10 cellular contexts compared by ENCODE assay signal in the genomic region with DNA sequence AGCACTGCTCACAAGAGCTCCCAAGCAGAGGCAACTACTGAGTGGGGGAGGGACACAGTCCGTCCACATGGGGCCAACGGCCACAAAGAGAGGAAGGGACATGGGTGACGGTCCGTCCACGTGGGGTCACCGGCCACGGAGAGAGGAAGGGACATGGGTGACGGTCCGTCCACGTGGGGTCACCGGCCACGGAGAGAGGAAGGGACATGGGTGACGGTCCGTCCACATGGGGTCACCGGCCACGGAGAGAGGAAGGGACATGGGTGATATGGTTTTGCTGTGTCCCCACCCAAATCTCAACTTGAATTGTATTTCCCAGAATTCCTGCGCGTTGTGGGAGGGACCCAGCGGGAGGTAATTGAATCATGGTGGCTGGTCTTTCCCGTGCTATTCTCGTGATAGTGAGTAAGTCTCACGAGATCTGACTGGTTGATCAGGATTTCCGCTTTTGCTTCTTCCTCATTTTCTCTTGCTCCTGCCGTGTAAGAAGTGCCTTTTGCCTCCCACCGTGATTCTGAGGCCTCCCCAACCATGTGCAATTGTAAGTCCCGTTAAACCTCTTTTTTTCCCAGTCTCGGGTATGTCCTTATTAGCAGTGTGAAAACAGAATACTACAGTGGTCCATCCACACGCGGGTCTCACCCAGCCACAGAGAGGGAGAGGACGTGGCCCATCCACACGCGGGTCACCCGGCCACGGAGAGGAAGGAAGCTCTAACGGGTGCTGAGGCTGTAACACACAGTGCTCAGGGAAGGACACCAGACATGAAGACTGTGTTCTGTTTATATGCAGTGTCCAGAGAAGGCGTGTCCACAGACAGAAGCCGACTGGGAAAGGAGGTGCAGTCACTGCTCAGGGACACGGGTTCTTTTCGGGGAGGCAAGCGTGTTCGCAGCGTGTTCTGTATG. TPM values are rescaled to one million over a fixed set of nuclear protein-coding genes. Genes with fewer than 3 reads are reported as not detected.
A peak's percentile ranks its signal among the peaks of the same experiment; 100 is the strongest.
DNase-seq lines count a peak whose midpoint lies in the region; ATAC-seq and TF ChIP-seq lines count a peak whose summit lies in the region.
"Had no signal": no experiment of that assay in that cellular context is flagged by ENCODE, and none has a peak within 500 bp of the region (broad histone marks: within the 10 kb centered on the region; RNA-seq: fewer than 3 reads in every experiment).

No MANE protein-coding gene starts in this region.

- peaks cover 0 to 2% (median 1%) of the 10 kb centered on the region in 3 experiments; a peak in 3 of 7 replicates for H3K36me3 Mint-ChIP-seq in H9 (ENCODE audit: insufficient read depth in 1 of 3, low read depth in 3 of 3)

- H2BK20ac ChIP-seq in H9 (ENCODE audit: low read depth, low read length, poor library complexity, severe bottlenecking) = no peak overlapping the region

- no peak overlapping the region for H3K14ac ChIP-seq in H9 (ENCODE audit: insufficient read depth, low read length)

- H3K9ac ChIP-seq in OCI-LY3 (ENCODE audit: low read length) (peak overlapping the region; percentile 94), H9 (ENCODE audit: extremely low read depth, insufficient read length, low read length) (no peak overlapping the region)

- H3K4me3 Mint-ChIP-seq in H9 = no peak overlapping the region; a peak in 1 of 5 replicates

- peaks cover under 1 to 2% of the 10 kb centered on the region in 2 experiments; a peak in 2 of 5 replicates for H3K9me3 Mint-ChIP-seq in H9

- H3K4me3 ChIP-seq in OCI-LY3 (ENCODE audit: low read length) (peak overlapping the region; percentile 98), breast epithelium (peak overlapping the region in 2 of 3 donors; percentile 15 to 37)
- H3K4me3 ChIP-seq: pancreas had no signal

- H3K27me3 ChIP-seq in OCI-LY3 (ENCODE audit: low read depth, low read length) (no peaks in the 10 kb centered on the region), breast epithelium (peaks cover 0 to 2% of the 10 kb centered on the region in 2 donors), H9 (ENCODE audit: insufficient read depth, low read length) (no peaks in the 10 kb centered on the region)
- H3K27me3 ChIP-seq: pancreas had no signal

- H4K91ac ChIP-seq in H9 (ENCODE audit: insufficient read length, low read depth, low read length) = no peak overlapping the region

- no peak overlapping the region for H2BK120ac ChIP-seq in H9 (ENCODE audit: low read depth, low read length, poor library complexity, severe bottlenecking)

- H4K8ac ChIP-seq in H9 (replicated peaks; ENCODE audit: insufficient read length, low read depth, low read length) = no peak overlapping the region

- H3K4me1 Mint-ChIP-seq in H9 = peaks cover 3 to 8% of the 10 kb centered on the region in 2 experiments; a peak in 3 of 4 replicates

- no peak overlapping the region for H2BK12ac ChIP-seq in H9 (ENCODE audit: insufficient read length, low read depth, low read length)

- peak; percentile 50 for ATAC-seq in GM18511 (IDR thresholded peaks at IDR 0.05; ENCODE audit: unreplicated experiment)
- no peak for ATAC-seq in GM18909 (IDR thresholded peaks at IDR 0.05; ENCODE audit: poor library complexity, unreplicated experiment)

- H3K27ac ChIP-seq in OCI-LY3 (ENCODE audit: low read length) = peak overlapping the region; percentile 69
- no peak overlapping the region for H3K27ac ChIP-seq in breast epithelium
- no peak overlapping the region for H3K27ac ChIP-seq in H9 (ENCODE audit: insufficient read length, low read depth, low read length)

- TF ChIP-seq POLR2A in breast epithelium (IDR thresholded peaks at IDR 0.05) = no peak

- H3T11ph ChIP-seq in H9 (ENCODE audit: low read length) = no peak overlapping the region

- H3K36me3 ChIP-seq in OCI-LY3 (replicated peaks; ENCODE audit: low read depth, low read length) (peaks cover 36% of the 10 kb centered on the region), breast epithelium (no peaks in the 10 kb centered on the region)
- H3K36me3 ChIP-seq: pancreas had no signal

- TF ChIP-seq CTCF in OCI-LY3 (IDR thresholded peaks at IDR 0.05; ENCODE audit: low read depth, low read length) = no peak
- TF ChIP-seq CTCF in breast epithelium (IDR thresholded peaks at IDR 0.05) = no peak
- no peak for TF ChIP-seq CTCF in H9 (conservative IDR thresholded peaks at IDR 0.05)

- no peaks in the 10 kb centered on the region for H3K9me3 ChIP-seq in OCI-LY3 (ENCODE audit: insufficient read depth, low read length)
- no peaks in the 10 kb centered on the region for H3K9me3 ChIP-seq in breast epithelium
- H3K9me3 ChIP-seq in H9 (ENCODE audit: control insufficient read depth, low read depth, low read length) = no peaks in the 10 kb centered on the region
- H3K9me3 ChIP-seq: pancreas had no signal

- no peak overlapping the region for H3K23ac ChIP-seq in H9 (ENCODE audit: insufficient read length, low read depth, low read length)

- H3K4me1 ChIP-seq in OCI-LY3 (ENCODE audit: low read length) (peaks cover 7% of the 10 kb centered on the region), breast epithelium (peaks cover 2 to 20% of the 10 kb centered on the region in 2 donors), H9 (ENCODE audit: insufficient read depth, low read length) (no peaks in the 10 kb centered on the region)

- no peaks in the 10 kb centered on the region for H3K23me2 ChIP-seq in H9 (ENCODE audit: insufficient read length, low read depth, low read length, poor library complexity, severe bottlenecking)

- no peak overlapping the region for H2AK5ac ChIP-seq in H9 (ENCODE audit: insufficient read length, low read length)

- H2AFZ ChIP-seq in OCI-LY3 (ENCODE audit: low read depth, low read length) (peak overlapping the region; percentile 98), H9 (ENCODE audit: low read length) (no peak overlapping the region)

- H3K27ac Mint-ChIP-seq in H9 = peak overlapping the region in 1 of 3 experiments; percentile 69; a peak in 2 of 7 replicates

- H3K79me2 ChIP-seq in OCI-LY3 (ENCODE audit: low read length) (peaks cover 52% of the 10 kb centered on the region), H9 (ENCODE audit: insufficient read depth, low read length) (no peaks in the 10 kb centered on the region)

- intact Hi-C loops in breast epithelium (cut with DNase I; ENCODE audit: low total_unique reads) = loop anchor here (10.0 kb wide), 1 partner anchor 129 kb away; no protein-coding TSS in a partner anchor

- no peak overlapping the region for H2BK15ac ChIP-seq in H9 (ENCODE audit: low read depth, low read length)

- H3K4me2 ChIP-seq in OCI-LY3 (ENCODE audit: low read length) (peak overlapping the region; percentile 96), H9 (ENCODE audit: insufficient read depth, insufficient read length, low read length) (no peak overlapping the region)

- no peak overlapping the region for H3K56ac ChIP-seq in H9 (ENCODE audit: insufficient read length, low read depth, low read length)

- H3K18ac ChIP-seq in H9 (ENCODE audit: insufficient read length, low read depth, low read length) = no peak overlapping the region

- no peak overlapping the region for H4K5ac ChIP-seq in H9 (ENCODE audit: insufficient read length, low read depth, low read length)

- no peak overlapping the region for H2BK5ac ChIP-seq in H9 (ENCODE audit: insufficient read length, low read length)

- H3K4ac ChIP-seq in H9 (ENCODE audit: low read depth, low read length) = no peak overlapping the region

- H4K20me1 ChIP-seq in OCI-LY3 (ENCODE audit: insufficient read depth, low read length) = peaks cover 35% of the 10 kb centered on the region
- H4K20me1 ChIP-seq in H9 (ENCODE audit: control insufficient read depth, insufficient read depth, insufficient read length) = no peaks in the 10 kb centered on the region

- DNase-seq in breast epithelium (ENCODE audit: low spot score in 2 of 2) = no peak
- peak; percentile 53 for DNase-seq in stimulated activated CD4-positive, alpha-beta T cell treated with anti-CD3 and anti-CD28 coated beads, Interleukin-15, amount 100 ng/mL, for 24 hours
- no peak for DNase-seq in ecto neural progenitor cell (ENCODE audit: low spot score)
- no peak for DNase-seq in H9
- no peak for DNase-seq in NCI-H1417 (lab: John Stamatoyannopoulos, UW)
- DNase-seq: NCI-H510A had no signal

- no peaks in the 10 kb centered on the region for H3K79me1 ChIP-seq in H9 (ENCODE audit: insufficient read depth, low read depth, low read length, poor library complexity, severe bottlenecking)

- WGBS in H9 (ENCODE audit: extremely low coverage, insufficient read length, low lambda C conversion rate) = no CpG with 5 or more reads among the region's 42 CpGs

- H3K27me3 Mint-ChIP-seq in H9 (ENCODE audit: low read depth) = no peaks in the 10 kb centered on the region

RNA-seq across cellular contexts. Expression of a gene that starts 48.5 kb away (rescaled TPM):
- total RNA-seq in breast epithelium (100 to 1,000 TPM in 2 of 3 donors, 10 to 100 TPM in 1; 85.9 to 146 (median 103) TPM), H9 (2021) (19.5 and 20.5 TPM in 2 replicates)

RNA-seq across cellular contexts. Expression of a gene that starts 56.4 kb away (rescaled TPM):
- total RNA-seq in breast epithelium = 10 to 100 TPM in 1 of 3 donors, 1 to 10 TPM in 2; 2.3 to 11.8 (median 5.2) TPM
- total RNA-seq in H9 (2021) = 2.1 and 2.8 TPM in 2 replicates
